Comparison of ENCODE assay signal across 2 cellular contexts in the genomic region with DNA sequence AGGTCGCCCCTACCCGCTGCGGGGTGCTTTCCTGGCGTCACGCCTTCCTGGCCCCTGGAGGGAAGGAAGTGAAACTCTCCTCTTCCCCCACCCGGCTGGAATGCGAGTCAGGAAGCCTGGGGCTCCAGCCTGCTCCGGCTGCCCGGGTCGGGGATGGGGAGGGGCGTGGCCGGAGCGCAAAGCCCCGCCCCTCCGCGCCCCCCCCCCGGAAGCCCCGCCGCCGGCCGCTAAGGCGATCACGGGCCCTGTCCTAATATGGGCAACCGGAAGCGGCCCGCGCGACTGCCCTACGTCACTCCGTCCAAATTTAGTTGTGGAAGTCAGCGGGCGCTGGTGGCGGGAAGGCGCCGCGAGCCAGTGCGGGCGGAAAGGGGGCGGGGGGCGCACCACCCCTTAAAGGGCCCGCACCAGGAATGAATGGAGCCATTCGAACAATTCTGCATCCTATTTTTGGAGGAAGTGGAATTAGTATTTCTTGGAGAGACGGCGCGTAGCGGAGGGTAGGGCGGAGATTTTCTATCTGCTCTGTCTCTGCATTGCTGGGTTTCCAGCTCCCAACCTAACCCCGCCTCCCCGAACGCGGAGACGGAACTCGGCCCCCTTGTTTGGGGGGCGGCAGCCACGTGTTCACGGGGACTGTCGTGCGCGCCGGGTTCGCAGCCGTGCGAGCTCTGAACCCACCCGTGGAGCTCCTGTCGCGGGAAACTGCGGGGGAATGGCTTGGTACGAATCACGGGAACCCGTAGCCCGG.
A peak's percentile ranks its signal among the peaks of the same experiment; 100 is the strongest.
TF ChIP-seq lines count a peak whose summit lies in the region.

No MANE protein-coding gene starts in this region.

TF ChIP-seq in Ishikawa, 13 proteins besides CTCF, POLR2A, EP300 and RAD21:
- TF ChIP-seq, protein P1, sequence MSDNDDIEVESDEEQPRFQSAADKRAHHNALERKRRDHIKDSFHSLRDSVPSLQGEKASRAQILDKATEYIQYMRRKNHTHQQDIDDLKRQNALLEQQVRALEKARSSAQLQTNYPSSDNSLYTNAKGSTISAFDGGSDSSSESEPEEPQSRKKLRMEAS (IDR thresholded peaks at IDR 0.05): peak; percentile 91
- TF ChIP-seq NFIC (IDR thresholded peaks at IDR 0.05): peak; percentile 61
- TF ChIP-seq CREB1 (IDR thresholded peaks at IDR 0.05; ENCODE audit: low read depth): peak; percentile 44; the same call in 1 of the 2 replicates
- peak; percentile 68; the same call in 1 of the 2 replicates for TF ChIP-seq TCF12 (IDR thresholded peaks at IDR 0.05; ENCODE audit: low read depth)
- TF ChIP-seq CEBPB (IDR thresholded peaks at IDR 0.05): no peak
- TF ChIP-seq FOXM1 (IDR thresholded peaks at IDR 0.05; ENCODE audit: borderline replicate concordance, low read depth): 0 out of 2 replicates have a peak, but pooled peaks have one; percentile 33
- TF ChIP-seq ZBTB7A (IDR thresholded peaks at IDR 0.05; ENCODE audit: low read depth): no peak
- TF ChIP-seq, protein P2, sequence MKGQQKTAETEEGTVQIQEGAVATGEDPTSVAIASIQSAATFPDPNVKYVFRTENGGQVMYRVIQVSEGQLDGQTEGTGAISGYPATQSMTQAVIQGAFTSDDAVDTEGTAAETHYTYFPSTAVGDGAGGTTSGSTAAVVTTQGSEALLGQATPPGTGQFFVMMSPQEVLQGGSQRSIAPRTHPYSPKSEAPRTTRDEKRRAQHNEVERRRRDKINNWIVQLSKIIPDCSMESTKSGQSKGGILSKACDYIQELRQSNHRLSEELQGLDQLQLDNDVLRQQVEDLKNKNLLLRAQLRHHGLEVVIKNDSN (IDR thresholded peaks at IDR 0.05): peak; percentile 71
- TF ChIP-seq, protein P3, sequence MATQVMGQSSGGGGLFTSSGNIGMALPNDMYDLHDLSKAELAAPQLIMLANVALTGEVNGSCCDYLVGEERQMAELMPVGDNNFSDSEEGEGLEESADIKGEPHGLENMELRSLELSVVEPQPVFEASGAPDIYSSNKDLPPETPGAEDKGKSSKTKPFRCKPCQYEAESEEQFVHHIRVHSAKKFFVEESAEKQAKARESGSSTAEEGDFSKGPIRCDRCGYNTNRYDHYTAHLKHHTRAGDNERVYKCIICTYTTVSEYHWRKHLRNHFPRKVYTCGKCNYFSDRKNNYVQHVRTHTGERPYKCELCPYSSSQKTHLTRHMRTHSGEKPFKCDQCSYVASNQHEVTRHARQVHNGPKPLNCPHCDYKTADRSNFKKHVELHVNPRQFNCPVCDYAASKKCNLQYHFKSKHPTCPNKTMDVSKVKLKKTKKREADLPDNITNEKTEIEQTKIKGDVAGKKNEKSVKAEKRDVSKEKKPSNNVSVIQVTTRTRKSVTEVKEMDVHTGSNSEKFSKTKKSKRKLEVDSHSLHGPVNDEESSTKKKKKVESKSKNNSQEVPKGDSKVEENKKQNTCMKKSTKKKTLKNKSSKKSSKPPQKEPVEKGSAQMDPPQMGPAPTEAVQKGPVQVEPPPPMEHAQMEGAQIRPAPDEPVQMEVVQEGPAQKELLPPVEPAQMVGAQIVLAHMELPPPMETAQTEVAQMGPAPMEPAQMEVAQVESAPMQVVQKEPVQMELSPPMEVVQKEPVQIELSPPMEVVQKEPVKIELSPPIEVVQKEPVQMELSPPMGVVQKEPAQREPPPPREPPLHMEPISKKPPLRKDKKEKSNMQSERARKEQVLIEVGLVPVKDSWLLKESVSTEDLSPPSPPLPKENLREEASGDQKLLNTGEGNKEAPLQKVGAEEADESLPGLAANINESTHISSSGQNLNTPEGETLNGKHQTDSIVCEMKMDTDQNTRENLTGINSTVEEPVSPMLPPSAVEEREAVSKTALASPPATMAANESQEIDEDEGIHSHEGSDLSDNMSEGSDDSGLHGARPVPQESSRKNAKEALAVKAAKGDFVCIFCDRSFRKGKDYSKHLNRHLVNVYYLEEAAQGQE (IDR thresholded peaks at IDR 0.05; ENCODE audit: low read depth): no peak
- no peak for TF ChIP-seq YY1 (IDR thresholded peaks at IDR 0.05; ENCODE audit: low read depth)
- TF ChIP-seq EGR1 (IDR thresholded peaks at IDR 0.05): no peak; the same call in 1 of the 2 replicates
- TF ChIP-seq TEAD4 (IDR thresholded peaks at IDR 0.05): peak; percentile 95
- peak; percentile 66; the same call in 1 of the 2 replicates for TF ChIP-seq TAF1 (IDR thresholded peaks at IDR 0.05; ENCODE audit: low read depth)

TF ChIP-seq in endothelial cell of umbilical vein, 7 proteins besides CTCF, POLR2A, EP300 and RAD21:
- TF ChIP-seq JUN (IDR thresholded peaks at IDR 0.05; ENCODE audit: borderline replicate concordance, insufficient read depth, insufficient read length, low read depth): no peak
- peak; percentile 91 for TF ChIP-seq POLR2AphosphoS5 (IDR thresholded peaks at IDR 0.05; ENCODE audit: insufficient read depth, low read depth, low read length)
